Comparison of ENCODE assay signal across 29 cellular contexts in genomic region chr11:36566407-36567053, GRCh38. TPM values are rescaled to one million over a fixed set of nuclear protein-coding genes. Genes with fewer than 3 reads are reported as not detected.
A peak's percentile ranks its signal among the peaks of the same experiment; 100 is the strongest.
DNase-seq lines count a peak whose midpoint lies in the region; ATAC-seq and TF ChIP-seq lines count a peak whose summit lies in the region.
"Had no signal": no experiment of that assay in that cellular context is flagged by ENCODE, and none has a peak within 500 bp of the region (broad histone marks: within the 10 kb centered on the region; RNA-seq: fewer than 3 reads in every experiment).

No MANE protein-coding gene starts in this region.

- CTCF ChIA-PET in HEK293T (lab: Yijun Ruan, JAX): interaction anchor here (0.7 to 4.9 kb wide), 2 partner anchors 9 to 181 kb away, joined by 3 to 64 read pairs; no protein-coding TSS in a partner anchor

- TF ChIP-seq CTCF in GM13977 (IDR thresholded peaks at IDR 0.05; ENCODE audit: extremely low read depth, insufficient read depth, missing control alignments): peak; percentile 29

- DNase-seq in GM13977 (ENCODE audit: low spot score) (peak; percentile 12), NAMALWA (ENCODE audit: low spot score) (peak; percentile 34), SK-MEL-5 (ENCODE audit: low read depth, low spot score) (peak; percentile 40), superior temporal gyrus (ENCODE audit: extremely low spot score) (no peak), HEK293T (ENCODE audit: extremely low spot score) (no peak), SHP77 (lab: John Stamatoyannopoulos, UW) (no peak)
- DNase-seq: activated B cell treated with CpG ODN at 0.5 μM for 24 hours; activated CD8-positive, alpha-beta memory T cell treated with anti-CD3 and anti-CD28 coated beads, Interleukin-2, amount 10 ng/mL, durations not matched to agents 7 days and 5 days; activated T-cell treated with anti-CD3 and anti-CD28 coated beads, Interleukin-2, amount 50 U/mL, for 48 hours; CD8-positive, alpha-beta T cell; DMS 273 treated with DMSO at 0.1 percent for 48 hours; effector CD4-positive, alpha-beta T cell; hypothalamus; lower lobe of right lung; naive thymus-derived CD8-positive, alpha-beta T cell; NCI-H1105; NCI-H187; right lobe of liver; stimulated activated CD8-positive, alpha-beta memory T cell treated with anti-CD3 and anti-CD28 coated beads, Interleukin-4, amount 100 ng/mL, for 48 hours; stomach; T-helper 1 cell; tibial artery had no signal

- H3K9me3 ChIP-seq in BLaER1 treated with 17β-estradiol and CSF1 and Interleukin-3, amounts not matched to agents 10 nM and 100 nM (replicated peaks in 1 of 11): no peaks in the 10 kb centered on the region
- H3K9me3 ChIP-seq: A549, ascending aorta, lower lobe of right lung, right lobe of liver, stomach, tibial artery, vagina had no signal

- in situ Hi-C loops in GM13977 (cut with MboI; ENCODE audit: low pct_unique_long_range_greater_than_20kb, low sequenced_read_pairs, unreplicated experiment) (loop anchor here (10.0 kb wide), 1 partner anchor 178 kb away; no protein-coding TSS in a partner anchor), SK-MEL-5 (cut with HindIII; ENCODE audit: low pct_unique_long_range_greater_than_20kb, low sequenced_read_pairs) (no loop called here)

- H3K4me1 ChIP-seq in BLaER1 treated with 17β-estradiol and CSF1 and Interleukin-3, amounts not matched to agents 10 nM and 100 nM: peaks cover 18 to 70% (median 54%) of the 10 kb centered on the region in 10 experiments
- H3K4me1 ChIP-seq: A549, ascending aorta, lower lobe of right lung, right lobe of liver, vagina had no signal

- peaks cover 0 to 13% (median 0%) of the 10 kb centered on the region in 11 experiments; a peak in 2 of 22 replicates for H3K36me3 ChIP-seq in BLaER1 treated with 17β-estradiol and CSF1 and Interleukin-3, amounts not matched to agents 10 nM and 100 nM
- H3K36me3 ChIP-seq: ascending aorta, lower lobe of right lung, right lobe of liver, stomach, tibial artery, vagina had no signal

- POLR2A ChIA-PET in HEK293T (lab: Yijun Ruan, JAX): no interaction called here

- no peaks in the 10 kb centered on the region for H4K20me1 ChIP-seq in BLaER1 treated with 17β-estradiol and CSF1 and Interleukin-3, amounts not matched to agents 10 nM and 100 nM

- H3K4me3 ChIP-seq in BLaER1 treated with 17β-estradiol and CSF1 and Interleukin-3, amounts not matched to agents 10 nM and 100 nM: peak overlapping the region in 3 of 10 experiments; percentile 66 to 74 (median 69); a peak in 3 of 20 replicates
- H3K4me3 ChIP-seq: A549, ascending aorta, GM23338, lower lobe of right lung, right lobe of liver, stomach, tibial artery, vagina had no signal

- H3K27ac ChIP-seq in BLaER1 treated with 17β-estradiol and CSF1 and Interleukin-3, amounts not matched to agents 10 nM and 100 nM: peak overlapping the region in 2 of 11 experiments; percentile 33 to 82; a peak in 3 of 22 replicates
- H3K27ac ChIP-seq: A549, ascending aorta, lower lobe of right lung, right lobe of liver, stomach, tibial artery, vagina had no signal

- peak overlapping the region in 9 of 11 experiments; percentile 4 to 98 (median 90); a peak in 17 of 22 replicates for H3K4me2 ChIP-seq in BLaER1 treated with 17β-estradiol and CSF1 and Interleukin-3, amounts not matched to agents 10 nM and 100 nM
- H3K4me2 ChIP-seq: A549, GM23338 had no signal

- no peak for ATAC-seq in GM19324 (IDR thresholded peaks at IDR 0.05; ENCODE audit: low FRiP score, unreplicated experiment)
- ATAC-seq: A549; activated CD8-positive, alpha-beta memory T cell treated with anti-CD3 and anti-CD28 coated beads, Interleukin-2, amount 10 ng/mL, durations not matched to agents 7 days and 5 days; CD8-positive, alpha-beta T cell; GM23338; lower lobe of right lung; naive thymus-derived CD8-positive, alpha-beta T cell; right lobe of liver had no signal

- H3K27me3 ChIP-seq in BLaER1 treated with 17β-estradiol and CSF1 and Interleukin-3, amounts not matched to agents 10 nM and 100 nM: no peaks in the 10 kb centered on the region; a peak in 1 of 22 replicates
- H3K27me3 ChIP-seq: ascending aorta, right lobe of liver, stomach, tibial artery, vagina had no signal

- peak overlapping the region in 4 of 11 experiments; percentile 22 to 83 (median 76); a peak in 4 of 22 replicates for H3K9ac ChIP-seq in BLaER1 treated with 17β-estradiol and CSF1 and Interleukin-3, amounts not matched to agents 10 nM and 100 nM

TF ChIP-seq in HEK293T, 16 proteins besides CTCF, POLR2A, EP300 and RAD21:
- TF ChIP-seq SUZ12 (IDR thresholded peaks at IDR 0.05) (no peak), FOXK2 (IDR thresholded peaks at IDR 0.05) (no peak), HDGF (IDR thresholded peaks at IDR 0.05; ENCODE audit: borderline replicate concordance) (no peak), ARNT (IDR thresholded peaks at IDR 0.05) (no peak), FOXM1 (IDR thresholded peaks at IDR 0.05; ENCODE audit: borderline replicate concordance) (no peak), SP1 (IDR thresholded peaks at IDR 0.05) (no peak), NFRKB (IDR thresholded peaks at IDR 0.05) (no peak), TARDBP (IDR thresholded peaks at IDR 0.05) (no peak), ELF4 (IDR thresholded peaks at IDR 0.05) (no peak)

RNA-seq across cellular contexts. Expression of gene RAG1, which starts 1.3 kb away (rescaled TPM):
- 0.61 and 0.80 TPM in 2 replicates for total RNA-seq in SK-MEL-5 (2014; rRNA removed; shearing (Covaris generic))
- 0.38 and 0.65 TPM in 2 replicates for polyA plus RNA-seq in SK-MEL-5 (2015; cell fraction: cytosol; rRNA removed)
- polyA plus RNA-seq in SK-MEL-5 (2015; cell fraction: nucleus; rRNA removed): 0.23 and 4.5 TPM in 2 replicates

RNA-seq across cellular contexts. Expression of gene IFTAP, which starts 27.8 kb away (rescaled TPM):
- 29.8 and 33.6 TPM in 2 replicates for total RNA-seq in SK-MEL-5 (2014; rRNA removed; shearing (Covaris generic))
- 10.0 and 17.5 TPM in 2 replicates for polyA plus RNA-seq in SK-MEL-5 (2015; cell fraction: cytosol; rRNA removed)
- 3.7 and 7.9 TPM in 2 replicates for polyA plus RNA-seq in SK-MEL-5 (2015; cell fraction: nucleus; rRNA removed)

RNA-seq across cellular contexts. Expression of gene RAG2, which starts 31.5 kb away (rescaled TPM):
- total RNA-seq in SK-MEL-5 (2014; rRNA removed; shearing (Covaris generic)): not detected in 2 replicates
- not detected in 2 replicates for polyA plus RNA-seq in SK-MEL-5 (2015; cell fraction: cytosol; rRNA removed)
- polyA plus RNA-seq in SK-MEL-5 (2015; cell fraction: nucleus; rRNA removed): not detected in 2 replicates
- total RNA-seq: activated B cell treated with CpG ODN at 0.5 μM for 24 hours; activated CD8-positive, alpha-beta memory T cell treated with anti-CD3 and anti-CD28 coated beads, Interleukin-2, amount 10 ng/mL, durations not matched to agents 7 days and 5 days; ascending aorta; CD8-positive, alpha-beta T cell; GM23338; lower lobe of right lung; naive thymus-derived CD8-positive, alpha-beta T cell; progenitor cell of endocrine pancreas; right lobe of liver; vagina had no signal
- polyA plus RNA-seq: A549; GM23338; naive thymus-derived CD8-positive, alpha-beta T cell; stomach had no signal

RNA-seq across cellular contexts. Expression of gene TRAF6, which starts 56.5 kb away (rescaled TPM):
- 9.6 TPM in 2 replicates for total RNA-seq in SK-MEL-5 (2014; rRNA removed; shearing (Covaris generic))
- polyA plus RNA-seq in SK-MEL-5 (2015; cell fraction: cytosol; rRNA removed): 3.3 and 5.2 TPM in 2 replicates
- 15.9 and 17.2 TPM in 2 replicates for polyA plus RNA-seq in SK-MEL-5 (2015; cell fraction: nucleus; rRNA removed)

Comparison
In these comparisons a context has a peak if more than half of its experiments do, and no peak if none do; other contexts are left out.
1. DNase-seq: peak in GM13977 (single experiment), NAMALWA (single experiment) and SK-MEL-5 (single experiment); none in superior temporal gyrus (single experiment), HEK293T (single experiment) and SHP77 (0 of 2).